22 cellular contexts compared by ENCODE assay signal in the genomic region with DNA sequence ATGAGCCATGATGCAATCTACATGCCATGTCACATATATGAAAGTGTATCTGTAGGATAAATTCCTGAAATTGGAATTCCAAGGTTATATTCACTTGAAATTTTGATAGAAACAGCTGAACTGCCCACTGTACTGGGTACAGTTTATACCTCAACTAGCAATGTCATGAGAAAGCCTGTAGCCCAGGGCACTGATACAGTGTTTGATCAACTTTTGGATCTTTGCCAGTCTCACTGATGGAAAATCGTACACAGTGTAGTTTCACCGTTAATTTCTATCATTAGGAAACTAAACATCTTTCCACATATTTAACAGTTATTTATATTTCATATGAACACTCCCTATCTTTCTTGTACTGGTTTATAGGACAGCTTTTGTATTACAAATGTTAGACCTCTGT.
"Had no signal": no experiment of that assay in that cellular context is flagged by ENCODE, and none has a peak within 500 bp of the region (broad histone marks: within the 10 kb centered on the region; RNA-seq: fewer than 3 reads in every experiment).

No MANE protein-coding gene starts in this region.

- ATAC-seq: activated CD4-positive, alpha-beta T cell treated with anti-CD3 and anti-CD28 coated beads for 36 hours; activated CD8-positive, alpha-beta memory T cell treated with anti-CD3 and anti-CD28 coated beads, Interleukin-2, amount 10 ng/mL, durations not matched to agents 7 days and 5 days; activated CD8-positive, alpha-beta T cell treated with anti-CD3 and anti-CD28 coated beads, Interleukin-2, amount 10 ng/mL, durations not matched to agents 7 days and 5 days; body of pancreas; left ventricle myocardium superior; stimulated activated naive CD8-positive, alpha-beta T cell treated with anti-CD3 and anti-CD28 coated beads, Interleukin-15, Interleukin-2, amounts not matched to agents 100 U/mL and 50 U/mL, for 24 hours had no signal

- H3K27ac Mint-ChIP-seq: activated CD4-positive, alpha-beta T cell treated with anti-CD3 and anti-CD28 coated beads for 36 hours; activated CD8-positive, alpha-beta memory T cell treated with anti-CD3 and anti-CD28 coated beads, Interleukin-2, amount 10 ng/mL, durations not matched to agents 7 days and 5 days; activated CD8-positive, alpha-beta T cell treated with anti-CD3 and anti-CD28 coated beads, Interleukin-2, amount 10 ng/mL, durations not matched to agents 7 days and 5 days; activated naive CD4-positive, alpha-beta T cell treated with anti-CD3 and anti-CD28 coated beads for 36 hours; activated naive CD8-positive, alpha-beta T cell treated with anti-CD3 and anti-CD28 coated beads for 36 hours; nephron progenitor cell; progenitor cell of endocrine pancreas; type B pancreatic cell had no signal

- DNase-seq: activated CD4-positive, alpha-beta T cell treated with anti-CD3 and anti-CD28 coated beads for 36 hours; activated CD4-positive, CD25-positive, alpha-beta regulatory T cell; activated CD8-positive, alpha-beta memory T cell treated with anti-CD3 and anti-CD28 coated beads, Interleukin-2, amount 10 ng/mL, durations not matched to agents 7 days and 5 days; activated CD8-positive, alpha-beta T cell treated with anti-CD3 and anti-CD28 coated beads, Interleukin-2, amount 10 ng/mL, durations not matched to agents 7 days and 5 days; activated effector memory CD4-positive, alpha-beta T cell treated with Interleukin-2 at 50 U/mL for 16 hours; activated naive CD4-positive, alpha-beta T cell treated with anti-CD3 and anti-CD28 coated beads for 36 hours; activated naive CD8-positive, alpha-beta T cell treated with anti-CD3 and anti-CD28 coated beads for 36 hours; activated T-cell treated with anti-CD3 and anti-CD28 coated beads, Interleukin-2, amount 50 U/mL, for 48 hours; adrenal gland; aorta; body of pancreas; effector CD8-positive, alpha-beta T cell; glutamatergic neuron; islet precursor cell; left ventricle myocardium superior; nephron progenitor cell; stimulated activated CD4-positive, alpha-beta T cell treated with anti-CD3 and anti-CD28 coated beads, Interleukin-12 subunit alpha, Interleukin-12 subunit beta, amount 100 ng/mL, for 4 hours; stimulated activated CD4-positive, alpha-beta T cell treated with anti-CD3 and anti-CD28 coated beads, Interleukin-4, amount 100 ng/mL, for 1 hour; stimulated activated naive CD8-positive, alpha-beta T cell treated with anti-CD3 and anti-CD28 coated beads, Interleukin-15, Interleukin-2, amounts not matched to agents 100 U/mL and 50 U/mL, for 24 hours; uterus had no signal

- H3K4me3 Mint-ChIP-seq: activated CD4-positive, alpha-beta T cell treated with anti-CD3 and anti-CD28 coated beads for 36 hours; activated CD8-positive, alpha-beta memory T cell treated with anti-CD3 and anti-CD28 coated beads, Interleukin-2, amount 10 ng/mL, durations not matched to agents 7 days and 5 days; activated CD8-positive, alpha-beta T cell treated with anti-CD3 and anti-CD28 coated beads, Interleukin-2, amount 10 ng/mL, durations not matched to agents 7 days and 5 days; activated naive CD4-positive, alpha-beta T cell treated with anti-CD3 and anti-CD28 coated beads for 36 hours; activated naive CD8-positive, alpha-beta T cell treated with anti-CD3 and anti-CD28 coated beads for 36 hours; nephron progenitor cell; type B pancreatic cell had no signal

- H3K9me3 Mint-ChIP-seq: activated naive CD4-positive, alpha-beta T cell treated with anti-CD3 and anti-CD28 coated beads for 36 hours; activated naive CD8-positive, alpha-beta T cell treated with anti-CD3 and anti-CD28 coated beads for 36 hours; nephron progenitor cell; type B pancreatic cell had no signal

- H3K27me3 Mint-ChIP-seq: activated CD4-positive, alpha-beta T cell treated with anti-CD3 and anti-CD28 coated beads for 36 hours; activated CD8-positive, alpha-beta memory T cell treated with anti-CD3 and anti-CD28 coated beads, Interleukin-2, amount 10 ng/mL, durations not matched to agents 7 days and 5 days; activated naive CD8-positive, alpha-beta T cell treated with anti-CD3 and anti-CD28 coated beads for 36 hours; progenitor cell of endocrine pancreas; type B pancreatic cell had no signal
